9 cellular contexts compared by ENCODE assay signal in the genomic region with DNA sequence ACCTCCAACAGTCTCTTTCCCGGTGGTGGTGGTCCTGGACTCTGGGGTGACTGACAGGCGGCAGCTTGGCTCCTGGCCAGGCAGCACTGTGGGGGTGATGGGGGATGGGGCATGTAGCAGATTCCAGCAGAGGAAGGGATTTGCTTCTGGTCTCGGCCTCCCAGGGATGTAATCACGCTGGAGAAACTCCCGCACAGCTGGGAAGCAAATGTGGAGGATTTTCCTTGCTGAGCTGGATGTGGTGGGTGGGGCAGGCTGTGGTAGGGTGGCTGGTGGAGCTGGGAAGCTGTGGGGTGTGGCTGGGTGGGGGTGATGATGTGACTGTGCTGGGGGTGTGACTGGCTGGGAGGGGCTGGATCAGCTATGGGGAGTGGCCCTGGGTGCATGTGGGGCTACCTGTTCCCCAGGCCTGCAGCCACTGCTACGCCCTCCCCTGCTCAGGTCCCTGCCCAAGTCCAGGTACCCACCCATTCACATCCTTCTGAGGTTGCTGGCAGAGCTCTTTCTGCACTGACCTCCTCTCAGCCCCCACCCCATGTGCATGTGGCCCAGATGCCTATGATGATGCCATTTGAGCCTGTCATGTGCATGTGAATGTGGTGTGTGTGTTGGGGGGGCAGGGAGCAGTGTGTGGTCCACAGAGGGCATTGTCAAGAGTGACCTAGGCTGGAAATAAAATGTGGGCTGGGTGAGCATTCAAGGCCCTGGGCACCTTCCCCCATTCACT. TPM values are rescaled to one million over a fixed set of nuclear protein-coding genes. Genes with fewer than 3 reads are reported as not detected.
DNase-seq lines count a peak whose midpoint lies in the region; ATAC-seq, FAIRE-seq and TF ChIP-seq lines count a peak whose summit lies in the region.
"Had no signal": no experiment of that assay in that cellular context is flagged by ENCODE, and none has a peak within 500 bp of the region (broad histone marks: within the 10 kb centered on the region; RNA-seq: fewer than 3 reads in every experiment).

No MANE protein-coding gene starts in this region.

- H3K79me2 ChIP-seq in GM12878 (ENCODE audit: control insufficient read depth, insufficient read depth, low read length): peaks cover 2% of the 10 kb centered on the region

- H3K27ac ChIP-seq in HEK293 (ENCODE audit: extremely low read depth, low read depth, low read length) (no peak overlapping the region), GM12878 (ENCODE audit: control insufficient read depth, insufficient read depth) (no peak overlapping the region), iPS-18a (ENCODE audit: low read length) (no peak overlapping the region), skin epidermis (peak overlapping the region in 19 of 21 experiments; percentile 16 to 91 (median 74))

- intact Hi-C loops in GM12878 (cut with micrococcal nuclease; ENCODE audit: unreplicated experiment): no loop called here

- no peak for TF ChIP-seq EP300 in GM12878 (IDR thresholded peaks at IDR 0.05; ENCODE audit: borderline replicate concordance in 1 of 2, control insufficient read depth in 1 of 2, low read depth in 2 of 2, low read length in 2 of 2)

- WGBS in GM12878 (ENCODE audit: insufficient coverage, insufficient replicate concordance, low lambda C conversion rate, missing lambda C conversion rate): 84% methylated on average over 6 of the region's 6 CpGs

- no peak overlapping the region for H2AFZ ChIP-seq in GM12878 (ENCODE audit: control insufficient read depth, low read depth, low read length)

- TF ChIP-seq CTCF in HEK293 (tag by site-specific recombination; IDR thresholded peaks at IDR 0.05) (no peak), GM12878 (IDR thresholded peaks at IDR 0.05 in 2 of 3, conservative IDR thresholded peaks at IDR 0.05 in 1 of 3; ENCODE audit: control insufficient read depth in 2 of 3, extremely low read depth in 1 of 3, insufficient read depth in 1 of 3, low read depth in 3 of 3, low read length in 3 of 3) (no peak)

- CTCF ChIA-PET in HEK293 (lab: Yijun Ruan, JAX) (interaction anchor here (0.5 to 2.8 kb wide), 5 partner anchors 13 to 803 kb away, joined by 3 to 7 read pairs (median 4); no protein-coding TSS in a partner anchor), GM12878 (lab: Yijun Ruan, JAX) (interaction anchor here (0.7 to 1.7 kb wide), 7 partner anchors 8 to 53 kb away, joined by 3 to 6 read pairs (median 4); no protein-coding TSS in a partner anchor)

- TF ChIP-seq RAD21 in GM12878 (IDR thresholded peaks at IDR 0.05; ENCODE audit: insufficient read depth, low read depth, low read length): no peak

- H3K9ac ChIP-seq in GM12878 (ENCODE audit: control insufficient read depth, insufficient read depth, low read length) (no peak overlapping the region), iPS-18a (ENCODE audit: low read length) (no peak overlapping the region)

- POLR2A ChIA-PET in HEK293 (lab: Yijun Ruan, JAX): interaction anchor here (0.9 to 1.4 kb wide), 2 partner anchors 62 to 246 kb away, joined by 4 to 7 read pairs; no protein-coding TSS in a partner anchor
- POLR2A ChIA-PET in GM12878 (lab: Charles Lee): interaction anchor here (0.5 kb wide), 1 partner anchor 34 kb away, joined by 4 read pairs; no protein-coding TSS in a partner anchor

- H3K9me3 ChIP-seq in HEK293 (ENCODE audit: control insufficient read depth, insufficient read depth, low read depth, low read length) (no peaks in the 10 kb centered on the region), GM12878 (replicated peaks; ENCODE audit: control insufficient read depth, insufficient read depth, low read length) (no peaks in the 10 kb centered on the region), iPS-18a (ENCODE audit: control insufficient read depth, low read depth, low read length) (no peaks in the 10 kb centered on the region)

- no peak overlapping the region for H3K4me2 ChIP-seq in GM12878 (ENCODE audit: control insufficient read depth, insufficient read depth)

- FAIRE-seq in GM12878 (lab: Jason Lieb, UNC): no peak
- FAIRE-seq: islet of Langerhans had no signal

- SMC1A ChIA-PET in GM12878 (lab: Charles Lee; ENCODE audit: uncharacterized antibody, unreplicated experiment): interaction anchor here (1.2 kb wide), 1 partner anchor 11 kb away, joined by 3 read pairs; no protein-coding TSS in a partner anchor

- no peak overlapping the region for H3K4me3 ChIP-seq in HEK293 (ENCODE audit: low read depth, low read length)
- H3K4me3 ChIP-seq in GM12878: no peak overlapping the region
- peak overlapping the region; percentile 13 for H3K4me3 ChIP-seq in iPS-18a (ENCODE audit: low read length)
- no peak overlapping the region for H3K4me3 ChIP-seq in skin epidermis

- TF ChIP-seq POLR2A in GM12878 (IDR thresholded peaks at IDR 0.05; ENCODE audit: low read depth, low read length): no peak

- RAD21 ChIA-PET in GM12878 (lab: Charles Lee; ENCODE audit: unreplicated experiment): interaction anchor here (0.7 to 1.1 kb wide), 2 partner anchors 22 to 25 kb away, joined by 4 to 5 read pairs; no protein-coding TSS in a partner anchor

- H3K27me3 ChIP-seq in GM12878 (replicated peaks in 1 of 2; ENCODE audit: control insufficient read depth in 2 of 2, insufficient read depth in 2 of 2, low read length in 1 of 2) (no peaks in the 10 kb centered on the region), iPS-18a (ENCODE audit: control insufficient read depth, insufficient read depth, low read length) (no peaks in the 10 kb centered on the region)

- peak; percentile 16; the same call in 1 of the 3 replicates for ATAC-seq in GM12878
- ATAC-seq in HG03045 (IDR thresholded peaks at IDR 0.05; ENCODE audit: unreplicated experiment): no peak
- ATAC-seq in HG02852 (IDR thresholded peaks at IDR 0.05; ENCODE audit: unreplicated experiment): no peak

- H3K4me1 ChIP-seq in HEK293 (ENCODE audit: control insufficient read depth, insufficient read depth, low read length): peaks cover 34% of the 10 kb centered on the region
- no peaks in the 10 kb centered on the region for H3K4me1 ChIP-seq in GM12878 (ENCODE audit: control insufficient read depth, insufficient read depth, low read length)
- peaks cover 15% of the 10 kb centered on the region for H3K4me1 ChIP-seq in iPS-18a (ENCODE audit: control insufficient read depth, low read depth, low read length)

- BruUV-seq in GM12878 (replicated peaks; lab: Mats Ljungman, UMichigan): TSS peak; percentile 25

- no peaks in the 10 kb centered on the region for H4K20me1 ChIP-seq in GM12878 (ENCODE audit: control insufficient read depth, insufficient read depth)

- no peaks in the 10 kb centered on the region for H3K36me3 ChIP-seq in HEK293 (ENCODE audit: control insufficient read depth in 2 of 2, insufficient read depth in 1 of 2, low read length in 2 of 2)
- peaks cover 0 to 5% of the 10 kb centered on the region in 2 experiments; a peak in 2 of 4 replicates for H3K36me3 ChIP-seq in GM12878 (ENCODE audit: control insufficient read depth in 2 of 2, insufficient read depth in 2 of 2, low read length in 1 of 2)
- no peaks in the 10 kb centered on the region for H3K36me3 ChIP-seq in iPS-18a (ENCODE audit: control insufficient read depth, low read depth, low read length)

- DNase-seq in GM12878 (ENCODE audit: low read depth, low spot score) (no peak), SKM-1 treated with dmso at 0.1 percent for 144 hours (lab: John Stamatoyannopoulos, UW; ENCODE audit: unreplicated experiment) (no peak)
- no peak for DNase-seq in activated naive CD4-positive, alpha-beta T cell treated with Interleukin-2 at 50 U/mL for 16 hours

- in situ Hi-C loops in GM12878 (cut with MboI): no loop called here

TF ChIP-seq in HEK293, 187 proteins besides CTCF, POLR2A, EP300 and RAD21 (continues in another document):
- peak; percentile 89 for TF ChIP-seq KLF17 (tag by site-specific recombination; IDR thresholded peaks at IDR 0.05)

TF ChIP-seq in GM12878, 131 proteins besides CTCF, POLR2A, EP300 and RAD21 (continues in another document):
- TF ChIP-seq, protein P1, sequence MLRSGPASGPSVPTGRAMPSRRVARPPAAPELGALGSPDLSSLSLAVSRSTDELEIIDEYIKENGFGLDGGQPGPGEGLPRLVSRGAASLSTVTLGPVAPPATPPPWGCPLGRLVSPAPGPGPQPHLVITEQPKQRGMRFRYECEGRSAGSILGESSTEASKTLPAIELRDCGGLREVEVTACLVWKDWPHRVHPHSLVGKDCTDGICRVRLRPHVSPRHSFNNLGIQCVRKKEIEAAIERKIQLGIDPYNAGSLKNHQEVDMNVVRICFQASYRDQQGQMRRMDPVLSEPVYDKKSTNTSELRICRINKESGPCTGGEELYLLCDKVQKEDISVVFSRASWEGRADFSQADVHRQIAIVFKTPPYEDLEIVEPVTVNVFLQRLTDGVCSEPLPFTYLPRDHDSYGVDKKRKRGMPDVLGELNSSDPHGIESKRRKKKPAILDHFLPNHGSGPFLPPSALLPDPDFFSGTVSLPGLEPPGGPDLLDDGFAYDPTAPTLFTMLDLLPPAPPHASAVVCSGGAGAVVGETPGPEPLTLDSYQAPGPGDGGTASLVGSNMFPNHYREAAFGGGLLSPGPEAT (IDR thresholded peaks at IDR 0.05; ENCODE audit: low read depth): no peak
- TF ChIP-seq BACH1 (IDR thresholded peaks at IDR 0.05; ENCODE audit: borderline replicate concordance) (no peak), EED (IDR thresholded peaks at IDR 0.05; ENCODE audit: low read depth) (no peak), DPF2 (IDR thresholded peaks at IDR 0.05) (no peak)

RNA-seq across cellular contexts. Expression of gene NDST1, which starts 3.9 kb away (rescaled TPM):
- total RNA-seq in GM12878 (2013; cell fraction: nucleolus; rRNA removed): 78.0 and 78.6 TPM in 2 replicates
- 15.4 and 16.7 TPM in 2 replicates for total RNA-seq in GM12878 (2014; rRNA removed)
- total RNA-seq in GM12878 (2014; rRNA removed; fragmentation: Illumina TruSeq; extraction: Trizol): 8.4 and 10.1 TPM in 2 replicates
- 47.9 and 53.5 TPM in 2 replicates for total RNA-seq in GM12878 (2021)
- 9.4 TPM for polyA plus RNA-seq in GM12878 (2011; ENCODE audit: low read depth)
- 8.1 and 15.0 TPM in 2 replicates for polyA plus RNA-seq in GM12878 (2011; rRNA removed)
- 17.8 and 19.2 TPM in 2 replicates for polyA plus RNA-seq in GM12878 (2011; cell fraction: cytosol; rRNA removed)
- 38.6 and 41.7 TPM in 2 replicates for polyA plus RNA-seq in GM12878 (2011; cell fraction: nucleus; rRNA removed)
- 11.6 and 11.8 TPM in 2 replicates for polyA plus RNA-seq in GM12878 (2012)
- 12.3 and 17.3 TPM in 2 replicates for polyA plus RNA-seq in GM12878 (2014; fragmentation: Illumina TruSeq; extraction: Trizol)
- under 1 TPM; 0.20 to 0.31 TPM for polyA plus RNA-seq in GM12878 (2014; fragmentation: Nextera tagmentation; extraction: Ambion mirVana)
- 17.6 and 32.3 TPM in 2 replicates for polyA plus RNA-seq in GM12878 (2014; rRNA removed)
- 10 to 100 TPM in 1 of 2 experiments, 1 to 10 TPM in 1; 5.3 to 10.9 TPM for polyA plus RNA-seq in GM12878 (2016; fragmentation: Nextera tagmentation; extraction: Ambion mirVana)
- polyA minus RNA-seq in GM12878 (2011; rRNA and poly(A)+ RNA removed): 28.4 and 33.3 TPM in 2 replicates
- polyA minus RNA-seq in GM12878 (2011; cell fraction: cytosol; rRNA and poly(A)+ RNA removed): 11.8 and 12.6 TPM in 2 replicates
- 15.1 and 27.3 TPM in 2 replicates for polyA minus RNA-seq in GM12878 (2011; cell fraction: nucleus; rRNA and poly(A)+ RNA removed)

Comparison
In these comparisons a context has a peak if more than half of its experiments do, and no peak if none do; other contexts are left out.
1. H3K27ac ChIP-seq: peak in skin epidermis (19 of 21); none in HEK293 (single experiment), GM12878 (single experiment) and iPS-18a (single experiment).